In genomic region chr2:85390941-85391669, GRCh38 we compare ENCODE assay signal across 1 cellular context.
A peak's percentile ranks its signal among the peaks of the same experiment; 100 is the strongest.
TF ChIP-seq lines count a peak whose summit lies in the region.

No MANE protein-coding gene starts in this region.

TF ChIP-seq in HepG2, 621 proteins besides CTCF, POLR2A, EP300 and RAD21 (continued from another document and continues in another):
- TF ChIP-seq NCOA1 (CRISPR knock-in tag; IDR thresholded peaks at IDR 0.05) (0 out of 2 replicates have a peak, but pooled peaks have one; percentile 43), NR2F1 (CRISPR knock-in tag; IDR thresholded peaks at IDR 0.05) (no peak), MYC (CRISPR knock-in tag; IDR thresholded peaks at IDR 0.05; ENCODE audit: borderline replicate concordance) (0 out of 2 replicates have a peak, but pooled peaks have one; percentile 27), ZSCAN12 (CRISPR knock-in tag; IDR thresholded peaks at IDR 0.05) (no peak), ZNF432 (CRISPR knock-in tag; IDR thresholded peaks at IDR 0.05; ENCODE audit: borderline replicate concordance) (no peak), ZFP90 (CRISPR knock-in tag; IDR thresholded peaks at IDR 0.05; ENCODE audit: borderline replicate concordance) (peak; percentile 92), ZNF777 (CRISPR knock-in tag; IDR thresholded peaks at IDR 0.05) (no peak), ATRX (CRISPR knock-in tag; IDR thresholded peaks at IDR 0.05; ENCODE audit: borderline replicate concordance) (no peak), NCOA2 (CRISPR knock-in tag; IDR thresholded peaks at IDR 0.05) (no peak), ZNF577 (CRISPR knock-in tag; IDR thresholded peaks at IDR 0.05; ENCODE audit: borderline replicate concordance, low read depth) (no peak), HMGXB3 (CRISPR knock-in tag; IDR thresholded peaks at IDR 0.05; ENCODE audit: borderline replicate concordance) (no peak), ZNF619 (CRISPR knock-in tag; IDR thresholded peaks at IDR 0.05) (no peak), ZNF670 (CRISPR knock-in tag; IDR thresholded peaks at IDR 0.05; ENCODE audit: borderline replicate concordance) (no peak), NFAT5 (CRISPR knock-in tag; IDR thresholded peaks at IDR 0.05) (no peak), MAF1 (CRISPR knock-in tag; IDR thresholded peaks at IDR 0.05; ENCODE audit: borderline replicate concordance) (no peak), ZNF891 (CRISPR knock-in tag; IDR thresholded peaks at IDR 0.05) (peak; percentile 19; the same call in 1 of the 2 replicates), MAX (IDR thresholded peaks at IDR 0.05) (peak; percentile 39; the same call in 1 of the 2 replicates), AGO1 (IDR thresholded peaks at IDR 0.05; ENCODE audit: low read depth, low read length, poor library complexity, severe bottlenecking) (no peak), ZNF816 (CRISPR knock-in tag; IDR thresholded peaks at IDR 0.05; ENCODE audit: borderline replicate concordance) (no peak), TAF1 (CRISPR knock-in tag; IDR thresholded peaks at IDR 0.05) (no peak), BRCA1 (CRISPR knock-in tag; IDR thresholded peaks at IDR 0.05) (no peak), ZBTB40 (IDR thresholded peaks at IDR 0.05) (no peak), ZBTB40 (CRISPR knock-in tag; IDR thresholded peaks at IDR 0.05) (0 out of 2 replicates have a peak, but pooled peaks have one; percentile 30), ZNF460 (CRISPR knock-in tag; IDR thresholded peaks at IDR 0.05; ENCODE audit: borderline replicate concordance) (no peak), KDM5B (CRISPR knock-in tag; IDR thresholded peaks at IDR 0.05; ENCODE audit: borderline replicate concordance) (no peak), TFDP1 (CRISPR knock-in tag; IDR thresholded peaks at IDR 0.05; ENCODE audit: borderline replicate concordance) (no peak), ZC3H4 (CRISPR knock-in tag; IDR thresholded peaks at IDR 0.05; ENCODE audit: borderline replicate concordance) (no peak), EED (CRISPR knock-in tag; IDR thresholded peaks at IDR 0.05) (no peak), PAWR (CRISPR knock-in tag; IDR thresholded peaks at IDR 0.05; ENCODE audit: borderline replicate concordance) (0 out of 2 replicates have a peak, but pooled peaks have one; percentile 77), GTF3A (CRISPR knock-in tag; conservative IDR thresholded peaks at IDR 0.05) (no peak), ZFP1 (CRISPR knock-in tag; IDR thresholded peaks at IDR 0.05) (no peak), KLF15 (CRISPR knock-in tag; IDR thresholded peaks at IDR 0.05; ENCODE audit: borderline replicate concordance) (no peak), PLRG1 (conservative IDR thresholded peaks at IDR 0.05) (no peak), HNRNPH1 (optimal IDR thresholded peaks at IDR 0.05; ENCODE audit: low read depth, low read length) (no peak), NAIF1 (CRISPR knock-in tag; IDR thresholded peaks at IDR 0.05; ENCODE audit: borderline replicate concordance) (no peak), ZNF24 (IDR thresholded peaks at IDR 0.05) (no peak), ZNF512 (CRISPR knock-in tag; IDR thresholded peaks at IDR 0.05) (no peak), SMAD9 (CRISPR knock-in tag; IDR thresholded peaks at IDR 0.05) (no peak), ZBTB3 (CRISPR knock-in tag; IDR thresholded peaks at IDR 0.05; ENCODE audit: borderline replicate concordance, low read depth) (no peak), CCDC6 (CRISPR knock-in tag; IDR thresholded peaks at IDR 0.05) (peak; percentile 53; the same call in 1 of the 2 replicates), XBP1 (CRISPR knock-in tag; IDR thresholded peaks at IDR 0.05) (no peak), ZFP41 (CRISPR knock-in tag; IDR thresholded peaks at IDR 0.05; ENCODE audit: borderline replicate concordance) (no peak; the same call in 1 of the 2 replicates)
